ENCODE assay signal across 8 cellular contexts in genomic region chr22:38214248-38215056, GRCh38. TPM values are rescaled to one million over a fixed set of nuclear protein-coding genes. Genes with fewer than 3 reads are reported as not detected.
DNase-seq lines count a peak whose midpoint lies in the region; ATAC-seq, FAIRE-seq and TF ChIP-seq lines count a peak whose summit lies in the region.

No MANE protein-coding gene starts in this region.

- no peaks in the 10 kb centered on the region for H3K36me3 Mint-ChIP-seq in activated T-cell treated with anti-CD3 and anti-CD28 coated beads, Interleukin-2, amount 50 U/mL, for 4 hours (ENCODE audit: insufficient read depth)
- peaks cover 27% of the 10 kb centered on the region for H3K36me3 Mint-ChIP-seq in type B pancreatic cell

- H3K79me2 ChIP-seq in KMS-11 (ENCODE audit: insufficient read depth, low read depth) = no peaks in the 10 kb centered on the region

- peak overlapping the region; percentile 73; the same call in 1 of the 2 replicates for H3K9ac ChIP-seq in KMS-11

- FAIRE-seq in D721Med (lab: Jason Lieb, UNC) = no peak

- ATAC-seq in activated T-cell treated with anti-CD3 and anti-CD28 coated beads, Interleukin-2, amount 50 U/mL, for 4 hours = peak; percentile 56 to 68
- no peak for ATAC-seq in HG02763 (IDR thresholded peaks at IDR 0.05; ENCODE audit: unreplicated experiment)

- no peaks in the 10 kb centered on the region for H3K36me3 ChIP-seq in KMS-11 (ENCODE audit: insufficient read depth)

- peak overlapping the region; percentile 92 for H3K27ac Mint-ChIP-seq in type B pancreatic cell

- no peaks in the 10 kb centered on the region for H3K27me3 ChIP-seq in KMS-11 (ENCODE audit: insufficient read depth, low read depth)

- peak overlapping the region; percentile 45 for H3K4me3 Mint-ChIP-seq in activated T-cell treated with anti-CD3 and anti-CD28 coated beads, Interleukin-2, amount 50 U/mL, for 4 hours
- peak overlapping the region; percentile 74 for H3K4me3 Mint-ChIP-seq in type B pancreatic cell

- H3K9me3 Mint-ChIP-seq in activated T-cell treated with anti-CD3 and anti-CD28 coated beads, Interleukin-2, amount 50 U/mL, for 4 hours = no peaks in the 10 kb centered on the region
- H3K9me3 Mint-ChIP-seq in type B pancreatic cell = no peaks in the 10 kb centered on the region

- H3K4me2 ChIP-seq in KMS-11 = peak overlapping the region; percentile 61

- DNase-seq in D721Med (ENCODE audit: insufficient read length, low spot score) (no peak), fibroblast of pulmonary artery (ENCODE audit: low read depth) (peak; percentile 70), occipital lobe (lab: John Stamatoyannopoulos, UW) (peak; percentile 36), type B pancreatic cell (ENCODE audit: extremely low spot score, unreplicated experiment) (peak; percentile 84), NCI-H510A treated with DMSO at 0.1 percent for 48 hours (lab: John Stamatoyannopoulos, UW) (no peak)
- peak; percentile 68 for DNase-seq in activated T-cell treated with anti-CD3 and anti-CD28 coated beads, Interleukin-2, amount 50 U/mL, for 4 hours

- H3K4me1 Mint-ChIP-seq in activated T-cell treated with anti-CD3 and anti-CD28 coated beads, Interleukin-2, amount 50 U/mL, for 4 hours (ENCODE audit: low read depth) = peaks cover 30% of the 10 kb centered on the region
- peaks cover 36% of the 10 kb centered on the region for H3K4me1 Mint-ChIP-seq in type B pancreatic cell (ENCODE audit: unreplicated experiment)

- H3K4me3 ChIP-seq in KMS-11 (IDR thresholded peaks at IDR 0.05; ENCODE audit: insufficient read depth, low read depth, low read length) (no peak overlapping the region), fibroblast of pulmonary artery (replicated peaks; ENCODE audit: low read depth, low read length) (no peak overlapping the region)

- peak overlapping the region; percentile 44; the same call in 1 of the 2 replicates for H2AFZ ChIP-seq in KMS-11 (ENCODE audit: low read depth)

- peaks cover 60% of the 10 kb centered on the region for H3K4me1 ChIP-seq in KMS-11 (ENCODE audit: low read depth, poor library complexity, severe bottlenecking)

- no peaks in the 10 kb centered on the region for H4K20me1 ChIP-seq in KMS-11 (ENCODE audit: insufficient read depth)

- H3K27ac ChIP-seq in KMS-11 = peak overlapping the region; percentile 58

- no peaks in the 10 kb centered on the region for H3K27me3 Mint-ChIP-seq in activated T-cell treated with anti-CD3 and anti-CD28 coated beads, Interleukin-2, amount 50 U/mL, for 4 hours (ENCODE audit: low read depth)
- peaks cover 10% of the 10 kb centered on the region for H3K27me3 Mint-ChIP-seq in type B pancreatic cell

- TF ChIP-seq CTCF in D721Med (IDR thresholded peaks at IDR 0.05; ENCODE audit: insufficient read depth, missing control alignments) = peak; percentile 12
- no peak for TF ChIP-seq CTCF in KMS-11 (conservative IDR thresholded peaks at IDR 0.05; ENCODE audit: low read depth, low read length)
- no peak for TF ChIP-seq CTCF in fibroblast of pulmonary artery (IDR thresholded peaks at IDR 0.05; ENCODE audit: low read length, missing control alignments)
- peak; percentile 54 for TF ChIP-seq CTCF in type B pancreatic cell (conservative IDR thresholded peaks at IDR 0.05)

RNA-seq across cellular contexts. Expression of gene MAFF, which starts 12.7 kb away (rescaled TPM):
- 10 to 100 TPM in 2 of 3 donors, 1 to 10 TPM in 1; 8.9 to 12.2 (median 10.7) TPM for total RNA-seq in activated T-cell treated with anti-CD3 and anti-CD28 coated beads, Interleukin-2, amount 50 U/mL, for 4 hours
- 3.1 TPM for total RNA-seq in occipital lobe
- total RNA-seq in type B pancreatic cell (ENCODE audit: low replicate concordance) = 14.6 and 60.9 TPM in 2 replicates

RNA-seq across cellular contexts. Expression of gene PLA2G6, which starts 32.8 kb away (rescaled TPM):
- total RNA-seq in activated T-cell treated with anti-CD3 and anti-CD28 coated beads, Interleukin-2, amount 50 U/mL, for 4 hours = 10 to 100 TPM; 18.1 to 29.8 (median 22.0) TPM
- 15.8 TPM for total RNA-seq in occipital lobe
- 64.1 and 78.6 TPM in 2 replicates for total RNA-seq in type B pancreatic cell (ENCODE audit: low replicate concordance)

RNA-seq across cellular contexts. Expression of gene TMEM184B, which starts 58.4 kb away (rescaled TPM):
- total RNA-seq in activated T-cell treated with anti-CD3 and anti-CD28 coated beads, Interleukin-2, amount 50 U/mL, for 4 hours = 10 to 100 TPM; 26.5 to 33.5 (median 27.8) TPM
- 10.9 TPM for total RNA-seq in occipital lobe
- total RNA-seq in type B pancreatic cell (ENCODE audit: low replicate concordance) = 66.7 and 83.3 TPM in 2 replicates

Comparison
In these comparisons a context has a peak if more than half of its experiments do, and no peak if none do; other contexts are left out.
1. DNase-seq: peak in activated T-cell treated with anti-CD3 and anti-CD28 coated beads, Interleukin-2, amount 50 U/mL, for 4 hours (single experiment), fibroblast of pulmonary artery (single experiment), occipital lobe (single experiment) and type B pancreatic cell (single experiment); none in D721Med (single experiment) and NCI-H510A treated with DMSO at 0.1 percent for 48 hours (single experiment).
2. CTCF ChIP-seq: peak in D721Med (single experiment) and type B pancreatic cell (single experiment); none in KMS-11 (single experiment) and fibroblast of pulmonary artery (single experiment).